16 cellular contexts compared by ENCODE assay signal in the genomic region with DNA sequence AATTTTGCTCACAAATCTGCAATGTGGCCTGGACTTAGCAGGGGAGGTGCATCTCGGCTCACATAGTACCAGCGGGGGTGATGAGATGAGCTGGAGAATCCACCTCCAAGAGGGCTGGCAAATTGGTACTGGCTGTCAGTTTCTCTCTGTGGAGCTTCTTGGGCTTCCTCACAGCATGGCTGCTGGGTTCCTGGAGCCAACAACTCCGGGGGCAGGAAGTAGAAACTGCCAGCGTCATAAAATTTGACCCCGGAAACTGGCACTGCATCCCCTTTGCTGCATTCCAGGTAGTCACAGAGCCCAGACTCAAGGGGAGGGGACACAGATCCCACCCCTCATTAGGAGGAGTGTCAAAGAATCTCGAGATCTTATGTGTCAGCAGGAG. TPM values are rescaled to one million over a fixed set of nuclear protein-coding genes. Genes with fewer than 3 reads are reported as not detected.
DNase-seq lines count a peak whose midpoint lies in the region; ATAC-seq and TF ChIP-seq lines count a peak whose summit lies in the region.
"Had no signal": no experiment of that assay in that cellular context is flagged by ENCODE, and none has a peak within 500 bp of the region (broad histone marks: within the 10 kb centered on the region; RNA-seq: fewer than 3 reads in every experiment).

No MANE protein-coding gene starts in this region.

- peaks cover 0 to under 1% of the 10 kb centered on the region in 2 experiments; a peak in 1 of 4 replicates for H3K4me1 ChIP-seq in SK-N-SH (ENCODE audit: control insufficient read depth in 1 of 2, insufficient read depth in 2 of 2, low read depth in 1 of 2, low read length in 1 of 2)
- H3K4me1 ChIP-seq in OCI-LY7 (ENCODE audit: insufficient read depth, low read length, poor library complexity, severe bottlenecking), result peaks cover 60% of the 10 kb centered on the region
- H3K4me1 ChIP-seq in effector memory CD4-positive, alpha-beta T cell (ENCODE audit: control insufficient read depth, insufficient read depth, low read length, poor library complexity, severe bottlenecking), result peaks cover 81% of the 10 kb centered on the region
- H3K4me1 ChIP-seq in gastrocnemius medialis, result peaks cover 2 to 13% of the 10 kb centered on the region in 2 donors

- BruUV-seq in OCI-LY7 (replicated peaks; lab: Mats Ljungman, UMichigan), result no TSS peak

- H3K27ac ChIP-seq in SK-N-SH (ENCODE audit: low read depth in 2 of 2, low read length in 1 of 2) (no peak overlapping the region), OCI-LY7 (ENCODE audit: low read depth, low read length, poor library complexity, severe bottlenecking) (peak overlapping the region; percentile 85), gastrocnemius medialis (peak overlapping the region in 3 of 4 donors; percentile 26 to 66 (median 54))
- H3K27ac ChIP-seq in effector memory CD4-positive, alpha-beta T cell (ENCODE audit: insufficient read depth, low read length, poor library complexity, severe bottlenecking), result peak overlapping the region; percentile 69
- H3K27ac ChIP-seq: 22Rv1, thoracic aorta had no signal

- ATAC-seq in SK-N-SH treated with all-trans-retinoic acid at 6 μM for 48 hours (no peak), gastrocnemius medialis (no peak), GM21367 (IDR thresholded peaks at IDR 0.05; ENCODE audit: unreplicated experiment) (no peak)

- TF ChIP-seq CTCF in SK-N-SH (IDR thresholded peaks at IDR 0.05) (no peak), OCI-LY7 (conservative IDR thresholded peaks at IDR 0.05; ENCODE audit: low read length) (no peak), gastrocnemius medialis (IDR thresholded peaks at IDR 0.05 in 4 of 5, conservative IDR thresholded peaks at IDR 0.05 in 1 of 5) (no peak)

- H3K79me2 ChIP-seq in SK-N-SH (ENCODE audit: insufficient read depth), result no peaks in the 10 kb centered on the region
- no peaks in the 10 kb centered on the region for H3K79me2 ChIP-seq in OCI-LY7 (ENCODE audit: insufficient read depth, low read depth, low read length)

- no peak overlapping the region for H3K9ac ChIP-seq in SK-N-SH

- 68% methylated on average over 4 of the region's 6 CpGs for WGBS in SK-N-SH (ENCODE audit: low lambda C conversion rate)

- in situ Hi-C loops in gastrocnemius medialis (cut with MboI; ENCODE audit: low sequenced_read_pairs in 4 of 4), result no loop called here

- H3K9me3 ChIP-seq in SK-N-SH (no peaks in the 10 kb centered on the region), OCI-LY7 (ENCODE audit: low read length) (no peaks in the 10 kb centered on the region), gastrocnemius medialis (no peaks in the 10 kb centered on the region)
- H3K9me3 ChIP-seq in effector memory CD4-positive, alpha-beta T cell (ENCODE audit: control insufficient read depth, low read length), result no peaks in the 10 kb centered on the region
- H3K9me3 ChIP-seq: thoracic aorta had no signal

- POLR2A ChIA-PET in SK-N-SH (lab: Yijun Ruan, JAX), result no interaction called here
- POLR2A ChIA-PET in OCI-LY7 (lab: Charles Lee), result interaction anchor here (0.6 to 3.6 kb wide), 6 partner anchors 12 to 68 kb away, joined by 3 to 25 read pairs (median 4); no protein-coding TSS in a partner anchor

- no peaks in the 10 kb centered on the region for H3K27me3 ChIP-seq in SK-N-SH (ENCODE audit: insufficient read depth)
- H3K27me3 ChIP-seq in effector memory CD4-positive, alpha-beta T cell (replicated peaks; ENCODE audit: control insufficient read depth, insufficient read depth, low read length, poor library complexity, severe bottlenecking), result no peaks in the 10 kb centered on the region
- no peaks in the 10 kb centered on the region for H3K27me3 ChIP-seq in gastrocnemius medialis
- H3K27me3 ChIP-seq: sigmoid colon had no signal

- DNase-seq in SK-N-SH (no peak), OCI-LY7 (ENCODE audit: low spot score) (no peak), gastrocnemius medialis (no peak), hypothalamus (lab: John Stamatoyannopoulos, UW) (no peak)
- no peak for DNase-seq in effector memory CD4-positive, alpha-beta T cell
- DNase-seq in effector CD4-positive, alpha-beta T cell, result no peak
- DNase-seq: activated CD8-positive, alpha-beta memory T cell treated with anti-CD3 and anti-CD28 coated beads, Interleukin-2, amount 50 U/mL, for 4 hours; Calu3; kidney glomerular epithelial cell; NCI-H2029; sigmoid colon had no signal

- no peak for TF ChIP-seq EP300 in SK-N-SH (IDR thresholded peaks at IDR 0.05; ENCODE audit: borderline replicate concordance in 1 of 2, low read depth in 1 of 2, low read length in 1 of 2)

- H3K4me3 ChIP-seq in SK-N-SH (ENCODE audit: low read depth in 2 of 2, low read length in 1 of 2) (no peak overlapping the region), OCI-LY7 (ENCODE audit: low read depth, low read length, poor library complexity, severe bottlenecking) (peak overlapping the region; percentile 14), gastrocnemius medialis (no peak overlapping the region)
- no peak overlapping the region for H3K4me3 ChIP-seq in effector memory CD4-positive, alpha-beta T cell (ENCODE audit: insufficient read depth, low read depth, low read length, poor library complexity, severe bottlenecking)
- H3K4me3 ChIP-seq: sigmoid colon, thoracic aorta had no signal

- intact Hi-C loops in OCI-LY7 (cut with micrococcal nuclease; ENCODE audit: unreplicated experiment), result loop anchor here (5.0 kb wide), 1 partner anchor 107 kb away; no protein-coding TSS in a partner anchor
- intact Hi-C loops in gastrocnemius medialis (cut with DNase I; ENCODE audit: low total_unique reads), result no loop called here

- no peak overlapping the region for H3K4me2 ChIP-seq in SK-N-SH
- H3K4me2 ChIP-seq in OCI-LY7 (ENCODE audit: low read length), result peak overlapping the region; percentile 59

- CTCF ChIA-PET in SK-N-SH (lab: Yijun Ruan, JAX), result interaction anchor here (0.8 to 3.9 kb wide), 4 partner anchors 10 to 57 kb away, joined by 4 to 34 read pairs (median 6); no protein-coding TSS in a partner anchor
- CTCF ChIA-PET in OCI-LY7 (lab: Charles Lee; ENCODE audit: unreplicated experiment), result interaction anchor here (1.7 kb wide), 1 partner anchor 25 kb away, joined by 5 read pairs; no protein-coding TSS in a partner anchor

- no peak for TF ChIP-seq RAD21 in SK-N-SH (IDR thresholded peaks at IDR 0.05; ENCODE audit: low read length)

- H3K9me2 ChIP-seq in SK-N-SH, result no peaks in the 10 kb centered on the region
- no peaks in the 10 kb centered on the region for H3K9me2 ChIP-seq in OCI-LY7 (ENCODE audit: insufficient read depth, low read length)

- H3K36me3 ChIP-seq in SK-N-SH (replicated peaks in 1 of 2; ENCODE audit: control insufficient read depth in 1 of 2, insufficient read depth in 2 of 2, low read length in 1 of 2) (no peaks in the 10 kb centered on the region), OCI-LY7 (ENCODE audit: insufficient read depth, low read length) (no peaks in the 10 kb centered on the region), gastrocnemius medialis (no peaks in the 10 kb centered on the region)
- H3K36me3 ChIP-seq in effector memory CD4-positive, alpha-beta T cell (ENCODE audit: control insufficient read depth, insufficient read depth, low read length), result no peaks in the 10 kb centered on the region
- H3K36me3 ChIP-seq: sigmoid colon, thoracic aorta had no signal

- H4K20me1 ChIP-seq in SK-N-SH (ENCODE audit: insufficient read depth) (no peaks in the 10 kb centered on the region), OCI-LY7 (ENCODE audit: insufficient read depth, low read length) (no peaks in the 10 kb centered on the region)

- no peak for TF ChIP-seq POLR2A in gastrocnemius medialis (IDR thresholded peaks at IDR 0.05)

- H3F3A ChIP-seq in SK-N-SH (replicated peaks; ENCODE audit: insufficient read depth), result no peaks in the 10 kb centered on the region

- no peak overlapping the region for H2AFZ ChIP-seq in SK-N-SH (ENCODE audit: low read depth)
- H2AFZ ChIP-seq in OCI-LY7 (ENCODE audit: low read length), result peak overlapping the region; percentile 79

TF ChIP-seq in SK-N-SH treated with all-trans-retinoic acid at 6 μM for 48 hours, 23 proteins besides CTCF, POLR2A, EP300 and RAD21:
- TF ChIP-seq ZNF70 (CRISPR knock-in tag; IDR thresholded peaks at IDR 0.05), result no peak
- TF ChIP-seq ZNF565 (CRISPR knock-in tag; conservative IDR thresholded peaks at IDR 0.05; ENCODE audit: low read depth), result peak; percentile 92

TF ChIP-seq in SK-N-SH, 30 proteins besides CTCF, POLR2A, EP300 and RAD21 (continues in another document):
- TF ChIP-seq, protein P1, sequence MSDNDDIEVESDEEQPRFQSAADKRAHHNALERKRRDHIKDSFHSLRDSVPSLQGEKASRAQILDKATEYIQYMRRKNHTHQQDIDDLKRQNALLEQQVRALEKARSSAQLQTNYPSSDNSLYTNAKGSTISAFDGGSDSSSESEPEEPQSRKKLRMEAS (IDR thresholded peaks at IDR 0.05; ENCODE audit: low read depth), result no peak
- TF ChIP-seq POLR2AphosphoS5 (IDR thresholded peaks at IDR 0.05; ENCODE audit: low read depth, low read length) (no peak), ELF1 (IDR thresholded peaks at IDR 0.05) (no peak), GABPA (IDR thresholded peaks at IDR 0.05; ENCODE audit: low read depth) (no peak), GATA2 (CRISPR knock-in tag; IDR thresholded peaks at IDR 0.05) (no peak), YY1 (IDR thresholded peaks at IDR 0.05; ENCODE audit: low read depth) (no peak)
- TF ChIP-seq, protein P2, sequence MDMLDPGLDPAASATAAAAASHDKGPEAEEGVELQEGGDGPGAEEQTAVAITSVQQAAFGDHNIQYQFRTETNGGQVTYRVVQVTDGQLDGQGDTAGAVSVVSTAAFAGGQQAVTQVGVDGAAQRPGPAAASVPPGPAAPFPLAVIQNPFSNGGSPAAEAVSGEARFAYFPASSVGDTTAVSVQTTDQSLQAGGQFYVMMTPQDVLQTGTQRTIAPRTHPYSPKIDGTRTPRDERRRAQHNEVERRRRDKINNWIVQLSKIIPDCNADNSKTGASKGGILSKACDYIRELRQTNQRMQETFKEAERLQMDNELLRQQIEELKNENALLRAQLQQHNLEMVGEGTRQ (IDR thresholded peaks at IDR 0.05; ENCODE audit: borderline replicate concordance, low read depth, low read length), result no peak
- TF ChIP-seq, protein P3, sequence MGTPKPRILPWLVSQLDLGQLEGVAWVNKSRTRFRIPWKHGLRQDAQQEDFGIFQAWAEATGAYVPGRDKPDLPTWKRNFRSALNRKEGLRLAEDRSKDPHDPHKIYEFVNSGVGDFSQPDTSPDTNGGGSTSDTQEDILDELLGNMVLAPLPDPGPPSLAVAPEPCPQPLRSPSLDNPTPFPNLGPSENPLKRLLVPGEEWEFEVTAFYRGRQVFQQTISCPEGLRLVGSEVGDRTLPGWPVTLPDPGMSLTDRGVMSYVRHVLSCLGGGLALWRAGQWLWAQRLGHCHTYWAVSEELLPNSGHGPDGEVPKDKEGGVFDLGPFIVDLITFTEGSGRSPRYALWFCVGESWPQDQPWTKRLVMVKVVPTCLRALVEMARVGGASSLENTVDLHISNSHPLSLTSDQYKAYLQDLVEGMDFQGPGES (IDR thresholded peaks at IDR 0.05; ENCODE audit: low read depth, low read length), result no peak

RNA-seq across cellular contexts. Expression of a gene that starts 17.0 kb away (rescaled TPM):
- 0.18 and 0.36 TPM in 2 replicates for polyA plus RNA-seq in SK-N-SH (2012; rRNA removed)
- polyA plus RNA-seq in SK-N-SH (2012; cell fraction: cytosol; rRNA removed), result 0.14 and 0.21 TPM in 2 replicates
- polyA plus RNA-seq in SK-N-SH (2012; cell fraction: nucleus; rRNA removed), result 0.12 and 0.14 TPM in 2 replicates
- not detected in 2 replicates for total RNA-seq in OCI-LY7 (2014; rRNA removed; shearing (Covaris generic))
- total RNA-seq in OCI-LY7 (2022) (not detected in 2 replicates), gastrocnemius medialis (10 to 100 TPM; 14.0 to 29.5 (median 18.8) TPM)
- polyA plus RNA-seq: neural cell had no signal

Comparison
In these comparisons a context has a peak if more than half of its experiments do, and no peak if none do; other contexts are left out.
1. H3K27ac ChIP-seq: peak in OCI-LY7 (single experiment), effector memory CD4-positive, alpha-beta T cell (single experiment) and gastrocnemius medialis (3 of 4); none in SK-N-SH (0 of 2).
2. RNA of a gene that starts 17.0 kb away (total RNA-seq): 14.0 to 29.5 TPM in gastrocnemius medialis; not detected in OCI-LY7; every median in the first group is over 10 times any median in the second.